ENCODE assay signal across 8 cellular contexts in the genomic region with DNA sequence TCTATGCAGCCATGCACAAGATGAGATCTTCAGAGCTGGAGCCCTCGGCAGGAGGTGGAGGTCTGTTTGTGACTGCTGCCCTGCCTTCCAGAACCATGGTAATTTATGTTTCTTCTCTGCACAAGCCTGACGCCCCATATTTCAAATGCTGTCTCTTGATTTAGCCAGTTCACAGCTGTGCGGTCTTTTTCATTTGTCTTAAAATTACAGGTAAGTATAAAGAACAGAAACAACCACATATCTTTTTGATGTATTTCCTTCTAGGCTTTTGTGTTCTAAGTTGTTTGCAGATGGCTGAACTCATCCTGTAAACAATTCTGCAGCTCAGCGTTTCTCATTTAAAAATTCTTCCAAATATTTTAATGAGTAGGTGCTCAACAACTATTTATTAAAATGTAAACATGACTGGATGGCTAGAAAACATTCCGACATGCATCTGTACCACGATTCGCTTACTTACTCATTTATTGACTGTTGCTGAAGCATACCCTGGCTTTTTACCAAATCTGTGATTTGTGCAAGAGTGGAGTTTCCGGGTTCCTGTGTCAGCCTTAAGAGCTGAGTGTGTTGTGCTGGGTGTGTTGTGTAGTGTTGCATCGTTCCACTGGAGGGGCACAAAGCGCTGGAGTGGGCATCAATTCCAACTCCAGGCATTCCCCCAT. TPM values are rescaled to one million over a fixed set of nuclear protein-coding genes. Genes with fewer than 3 reads are reported as not detected.
DNase-seq lines count a peak whose midpoint lies in the region; ATAC-seq and TF ChIP-seq lines count a peak whose summit lies in the region.

No MANE protein-coding gene starts in this region.

- peaks cover 79% of the 10 kb centered on the region for H3K4me1 Mint-ChIP-seq in nephron

- H3K27ac ChIP-seq in KOPT-K1 (ENCODE audit: low read depth, low read length, poor library complexity, severe bottlenecking) (peak overlapping the region; percentile 19), SJCRH30 (no peak overlapping the region)

- no peak for ATAC-seq in HG03139 (IDR thresholded peaks at IDR 0.05; ENCODE audit: unreplicated experiment)

- no peak overlapping the region for H3K4me3 Mint-ChIP-seq in nephron

- TF ChIP-seq CTCF in astrocyte of the cerebellum (IDR thresholded peaks at IDR 0.05; ENCODE audit: low read depth, low read length, missing control alignments) (no peak), nephron (IDR thresholded peaks at IDR 0.05; ENCODE audit: unreplicated experiment in 3 of 3) (no peak)

- H3K36me3 Mint-ChIP-seq in nephron (ENCODE audit: low read depth) = no peaks in the 10 kb centered on the region

- in situ Hi-C loops in astrocyte of the cerebellum (cut with HindIII; ENCODE audit: low sequenced_read_pairs) = no loop called here

- H3K9me3 ChIP-seq in KOPT-K1 (ENCODE audit: insufficient read depth, low read length, poor library complexity, severe bottlenecking) = no peaks in the 10 kb centered on the region
- no peaks in the 10 kb centered on the region for H3K9me3 ChIP-seq in SJCRH30 (replicated peaks)

- no peaks in the 10 kb centered on the region; the same call in 1 of the 2 replicates for H3K4me1 ChIP-seq in SJCRH30

- no peaks in the 10 kb centered on the region for H3K27me3 ChIP-seq in SJCRH30

- H3K27me3 Mint-ChIP-seq in nephron (ENCODE audit: low read depth) = peaks cover 4% of the 10 kb centered on the region

- no peak overlapping the region for H3K4me3 ChIP-seq in astrocyte of the cerebellum (ENCODE audit: low read depth, low read length)
- no peak overlapping the region for H3K4me3 ChIP-seq in SJCRH30

- no peaks in the 10 kb centered on the region for H3K9me3 Mint-ChIP-seq in nephron

- DNase-seq in ELR (ENCODE audit: low read depth) = peak; percentile 88
- peak; percentile 22 for DNase-seq in astrocyte of the cerebellum (ENCODE audit: low read depth)
- no peak for DNase-seq in DMS 273 (lab: John Stamatoyannopoulos, UW; ENCODE audit: unreplicated experiment)
- no peak for DNase-seq in mesenteric fat pad (ENCODE audit: low spot score)
- no peak for DNase-seq in SJCRH30

- H3K36me3 ChIP-seq in KOPT-K1 (ENCODE audit: insufficient read depth, low read length) = no peaks in the 10 kb centered on the region
- H3K36me3 ChIP-seq in SJCRH30 = no peaks in the 10 kb centered on the region

- peak overlapping the region; percentile 37 to 61 (median 44) for H3K27ac Mint-ChIP-seq in nephron

RNA-seq across cellular contexts. Expression of gene PIP4K2A, which starts 58.9 kb away (rescaled TPM):
- total RNA-seq in mesenteric fat pad = 49.6 TPM
- total RNA-seq in SJCRH30 (2014; rRNA removed; shearing (Covaris generic)) = 23.2 and 27.9 TPM in 2 replicates

Comparison
In these comparisons a context has a peak if more than half of its experiments do, and no peak if none do; other contexts are left out.
1. DNase-seq: peak in ELR (single experiment) and astrocyte of the cerebellum (single experiment); none in DMS 273 (single experiment), mesenteric fat pad (single experiment) and SJCRH30 (0 of 2).